ENCODE assay signal across 10 cellular contexts in the genomic region with DNA sequence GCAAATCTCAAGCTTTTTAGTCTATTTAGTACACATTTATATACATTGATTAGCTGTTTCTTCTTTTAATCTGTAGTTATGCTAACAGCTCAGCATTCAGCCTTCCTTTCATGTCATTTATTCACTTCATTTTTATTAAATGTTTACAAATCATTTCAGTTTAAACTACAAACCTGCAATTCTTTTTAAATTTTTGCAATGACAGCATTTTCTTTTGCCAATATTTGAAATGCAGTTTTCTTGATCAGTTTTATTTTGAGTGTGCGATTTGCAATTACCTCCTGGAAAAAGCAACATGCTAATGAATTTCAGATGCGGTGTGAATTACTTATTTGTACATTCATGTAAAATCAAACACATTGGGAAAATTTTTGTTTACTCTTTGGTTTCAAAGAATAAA. TPM values are rescaled to one million over a fixed set of nuclear protein-coding genes. Genes with fewer than 3 reads are reported as not detected.
"Had no signal": no experiment of that assay in that cellular context is flagged by ENCODE, and none has a peak within 500 bp of the region (broad histone marks: within the 10 kb centered on the region; RNA-seq: fewer than 3 reads in every experiment).

No MANE protein-coding gene starts in this region.

- H3K4me2 ChIP-seq: KMS-11 had no signal

- ATAC-seq: HCT116 had no signal

- H3K4me3 ChIP-seq: GM23248, HAP-1 had no signal

- H3K9ac ChIP-seq: GM23248, KMS-11 had no signal

- DNase-seq: GM23248, GOT3, H7, HFFc6, Karpas-422, KBM-7 had no signal

- H3K36me3 ChIP-seq: HAP-1 had no signal

- H3K27ac ChIP-seq: GM23248, KMS-11 had no signal

- H3K4me1 ChIP-seq: HAP-1 had no signal

- H3K9me3 ChIP-seq: HAP-1 had no signal

- H2AFZ ChIP-seq: GM23248 had no signal

RNA-seq across cellular contexts. Expression of a gene that starts 13.5 kb away (rescaled TPM):
- total RNA-seq: HT-29 had no signal
